ENCODE assay signal across 13 cellular contexts in genomic region chr4:105186701-105187158, GRCh38. TPM values are rescaled to one million over a fixed set of nuclear protein-coding genes. Genes with fewer than 3 reads are reported as not detected.
DNase-seq lines count a peak whose midpoint lies in the region; ATAC-seq, FAIRE-seq and TF ChIP-seq lines count a peak whose summit lies in the region.
"Had no signal": no experiment of that assay in that cellular context is flagged by ENCODE, and none has a peak within 500 bp of the region (broad histone marks: within the 10 kb centered on the region; RNA-seq: fewer than 3 reads in every experiment).

No MANE protein-coding gene starts in this region.

- FAIRE-seq in endothelial cell of umbilical vein (lab: Jason Lieb, UNC) = peak; percentile 18
- FAIRE-seq: frontal cortex had no signal

- H3K4me1 ChIP-seq in endothelial cell of umbilical vein (ENCODE audit: control insufficient read depth, extremely low read depth, insufficient read depth, low read length) = peaks cover 17% of the 10 kb centered on the region
- H3K4me1 ChIP-seq: testis had no signal

- TF ChIP-seq POLR2A in endothelial cell of umbilical vein (IDR thresholded peaks at IDR 0.05; ENCODE audit: low read depth, low read length) = no peak

- CTCF ChIA-PET in endothelial cell of umbilical vein (lab: Charles Lee) = interaction anchor here (0.9 to 1.0 kb wide), 4 partner anchors 10 to 287 kb away, joined by 3 to 7 read pairs (median 4); partner anchors contain the start of gene PPA2

- no peak overlapping the region for H2AFZ ChIP-seq in endothelial cell of umbilical vein (ENCODE audit: low read depth, low read length)

- H3K27ac ChIP-seq in endothelial cell of umbilical vein (ENCODE audit: insufficient read depth, low read depth, low read length) = no peak overlapping the region
- H3K27ac ChIP-seq: colonic mucosa, testis had no signal

- DNase-seq in ELR (ENCODE audit: low read depth) (peak; percentile 48), NCI-H446 treated with DMSO at 0.1 percent for 48 hours (lab: John Stamatoyannopoulos, UW) (peak; percentile 53), endothelial cell of umbilical vein (ENCODE audit: low read depth, low spot score) (peak; percentile 66), lung microvascular endothelial cell (ENCODE audit: low read depth in 2 of 2) (peak; percentile 56 to 62), GDM1 (lab: John Stamatoyannopoulos, UW) (no peak), cerebellum (ENCODE audit: low spot score) (no peak)
- DNase-seq: activated gamma-delta T cell, Caco-2, colonic mucosa, natural killer cell, testis had no signal

- no TSS peak for BruUV-seq in endothelial cell of umbilical vein (replicated peaks; lab: Mats Ljungman, UMichigan)

- H3K36me3 ChIP-seq in endothelial cell of umbilical vein (ENCODE audit: control insufficient read depth in 2 of 2, extremely low read depth in 1 of 2, insufficient read depth in 2 of 2, low read length in 2 of 2) = no peaks in the 10 kb centered on the region
- H3K36me3 ChIP-seq: colonic mucosa had no signal

- POLR2A ChIA-PET in endothelial cell of umbilical vein (lab: Charles Lee) = interaction anchor here (0.7 kb wide), 1 partner anchor 17 kb away, joined by 9 read pairs; no protein-coding TSS in a partner anchor

- no peaks in the 10 kb centered on the region for H3K27me3 ChIP-seq in endothelial cell of umbilical vein (ENCODE audit: control insufficient read depth in 2 of 2, insufficient read depth in 2 of 2, low read length in 2 of 2)
- H3K27me3 ChIP-seq: colonic mucosa, testis had no signal

- intact Hi-C loops in endothelial cell of umbilical vein (cut with micrococcal nuclease) = no loop called here

- H3K9ac ChIP-seq in endothelial cell of umbilical vein (replicated peaks; ENCODE audit: extremely low read depth, insufficient read depth, low read length) = no peak overlapping the region

- no peak overlapping the region for H3K4me2 ChIP-seq in endothelial cell of umbilical vein (ENCODE audit: insufficient read depth, low read length)

- no peak for ATAC-seq in GM21447 (IDR thresholded peaks at IDR 0.05; ENCODE audit: unreplicated experiment)
- ATAC-seq: natural killer cell had no signal

- dilution Hi-C loops in endothelial cell of umbilical vein (cut with MboI; ENCODE audit: extremely low pct_ligation_motif_present, low sequenced_read_pairs) = no loop called here

- no peak for TF ChIP-seq CTCF in endothelial cell of umbilical vein (IDR thresholded peaks at IDR 0.05; ENCODE audit: extremely low read depth in 1 of 2, insufficient read depth in 1 of 2, low read depth in 1 of 2, low read length in 2 of 2)

- peaks cover 1% of the 10 kb centered on the region for H3K79me2 ChIP-seq in endothelial cell of umbilical vein (ENCODE audit: control insufficient read depth, insufficient read depth, low read length)

- no peaks in the 10 kb centered on the region for H4K20me1 ChIP-seq in endothelial cell of umbilical vein (replicated peaks; ENCODE audit: control insufficient read depth, extremely low read depth, insufficient read depth, low read length)

- no peaks in the 10 kb centered on the region for H3K9me3 ChIP-seq in endothelial cell of umbilical vein (replicated peaks; ENCODE audit: control insufficient read depth, insufficient read depth, low read length)
- H3K9me3 ChIP-seq: Caco-2, colonic mucosa, testis had no signal

- H3K9me1 ChIP-seq in endothelial cell of umbilical vein (replicated peaks; ENCODE audit: control insufficient read depth, extremely low read depth, insufficient read depth, low read length) = peaks cover under 1% of the 10 kb centered on the region

- H3K4me3 ChIP-seq in endothelial cell of umbilical vein (replicated peaks in 1 of 3; ENCODE audit: insufficient read depth in 1 of 3, low read depth in 1 of 3, low read length in 3 of 3) = no peak overlapping the region
- H3K4me3 ChIP-seq: colonic mucosa, testis had no signal

TF ChIP-seq in endothelial cell of umbilical vein, 7 proteins besides CTCF, POLR2A, EP300 and RAD21:
- TF ChIP-seq EZH2 (IDR thresholded peaks at IDR 0.05; ENCODE audit: borderline replicate concordance, low read depth, low read length, severe bottlenecking) (no peak), FOS (IDR thresholded peaks at IDR 0.05; ENCODE audit: borderline replicate concordance, insufficient read depth, low read length) (peak; percentile 35)

RNA-seq across cellular contexts. Expression of gene TET2, which starts 40.1 kb away (rescaled TPM):
- total RNA-seq in endothelial cell of umbilical vein (17.5 and 19.8 TPM in 2 replicates), lung microvascular endothelial cell (5.0 and 6.3 TPM in 2 replicates), cerebellum (35.7 TPM)
- polyA plus RNA-seq in endothelial cell of umbilical vein = 4.7 and 4.8 TPM in 2 replicates
- 5.1 and 5.3 TPM in 2 replicates for polyA plus RNA-seq in endothelial cell of umbilical vein (2011; cell fraction: cytosol; rRNA removed)
- polyA plus RNA-seq in endothelial cell of umbilical vein (2011; cell fraction: nucleus; rRNA removed) = 24.8 and 26.3 TPM in 2 replicates
- polyA plus RNA-seq in endothelial cell of umbilical vein (2012) = 5.3 and 7.7 TPM in 2 replicates
- 28.4 and 40.4 TPM in 2 replicates for polyA minus RNA-seq in endothelial cell of umbilical vein
- polyA minus RNA-seq in endothelial cell of umbilical vein (2011; cell fraction: cytosol; rRNA and poly(A)+ RNA removed) = 7.4 TPM
- 96.0 and 115 TPM in 2 replicates for polyA minus RNA-seq in endothelial cell of umbilical vein (2011; cell fraction: nucleus; rRNA and poly(A)+ RNA removed)

Comparison
In these comparisons a context has a peak if more than half of its experiments do, and no peak if none do; other contexts are left out.
1. DNase-seq: peak in ELR (single experiment), NCI-H446 treated with DMSO at 0.1 percent for 48 hours (single experiment), endothelial cell of umbilical vein (single experiment) and lung microvascular endothelial cell (2 of 2); none in GDM1 (single experiment) and cerebellum (single experiment).